ENCODE assay signal across 10 cellular contexts in the genomic region with DNA sequence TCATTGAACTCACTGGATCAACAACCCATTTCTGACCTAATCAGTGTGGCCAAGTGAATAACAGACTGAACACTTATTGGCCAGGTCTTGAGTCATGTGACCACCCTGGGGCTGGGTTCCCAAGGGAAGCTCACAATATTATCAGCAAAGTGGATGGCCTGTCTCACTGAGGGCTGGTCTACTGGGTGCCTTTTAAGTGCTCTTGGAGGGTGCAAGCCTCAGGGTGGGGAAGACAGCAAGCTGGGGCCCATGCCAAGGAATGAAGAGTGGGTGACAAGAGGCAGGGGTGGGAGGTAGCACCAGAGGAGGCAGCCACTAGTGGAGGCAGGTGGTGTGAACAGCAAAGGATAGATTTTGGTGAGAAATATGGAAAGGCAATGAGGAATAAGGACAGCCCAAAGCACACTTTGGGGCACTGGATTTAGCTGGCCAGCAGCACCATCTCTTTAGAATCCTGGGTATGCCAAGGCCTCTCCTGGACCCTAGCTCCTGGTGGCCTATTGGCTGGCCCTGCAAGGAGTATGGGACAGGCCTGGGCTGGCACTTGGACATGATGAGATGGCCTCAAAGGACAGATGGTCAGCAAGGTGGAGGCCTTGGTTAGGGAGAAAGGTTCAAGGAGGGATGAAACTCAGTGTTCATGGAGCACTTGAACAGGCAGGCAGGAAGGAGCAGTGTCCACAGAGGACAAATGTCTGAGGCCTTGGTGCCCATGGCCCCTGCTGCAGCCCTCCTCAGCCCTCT. TPM values are rescaled to one million over a fixed set of nuclear protein-coding genes. Genes with fewer than 3 reads are reported as not detected.
DNase-seq lines count a peak whose midpoint lies in the region; ATAC-seq and TF ChIP-seq lines count a peak whose summit lies in the region.
"Had no signal": no experiment of that assay in that cellular context is flagged by ENCODE, and none has a peak within 500 bp of the region (broad histone marks: within the 10 kb centered on the region; RNA-seq: fewer than 3 reads in every experiment).

No MANE protein-coding gene starts in this region.

- ATAC-seq in DND-41 (ENCODE audit: insufficient read depth, low read depth), result peak; percentile 8; the same call in 2 of the 3 replicates
- no peak for ATAC-seq in GM21717 (IDR thresholded peaks at IDR 0.05; ENCODE audit: unreplicated experiment)

- H3K79me2 ChIP-seq in DND-41 (ENCODE audit: insufficient read depth, low read length) (peaks cover 21% of the 10 kb centered on the region), osteoblast (ENCODE audit: insufficient read depth, low read length) (peaks cover 7% of the 10 kb centered on the region)

- H3K4me1 Mint-ChIP-seq in chondrocyte (ENCODE audit: low read depth), result peaks cover 5% of the 10 kb centered on the region

- H3K4me3 ChIP-seq in DND-41 (ENCODE audit: low read depth in 1 of 2, low read length in 2 of 2), result peak overlapping the region in 1 of 2 experiments; percentile 96; a peak in 1 of 4 replicates
- H3K4me3 ChIP-seq in NB4 (ENCODE audit: low read depth, low read length), result no peak overlapping the region
- no peak overlapping the region for H3K4me3 ChIP-seq in osteoblast (ENCODE audit: insufficient read depth, low read length)
- H3K4me3 ChIP-seq: hepatocyte had no signal

- no peaks in the 10 kb centered on the region for H3K27me3 Mint-ChIP-seq in chondrocyte (ENCODE audit: low read depth)

- no peaks in the 10 kb centered on the region for H3K27me3 ChIP-seq in DND-41 (ENCODE audit: insufficient read depth, low read length, poor library complexity)
- H3K27me3 ChIP-seq in osteoblast (ENCODE audit: insufficient read depth, low read length), result no peaks in the 10 kb centered on the region
- H3K27me3 ChIP-seq: hepatocyte, neutrophil had no signal

- H3K4me2 ChIP-seq in DND-41 (ENCODE audit: insufficient read depth, low read length) (peak overlapping the region; percentile 93), osteoblast (ENCODE audit: insufficient read depth, low read length) (no peak overlapping the region)

- no peak for TF ChIP-seq CTCF in DND-41 (IDR thresholded peaks at IDR 0.05; ENCODE audit: borderline replicate concordance, extremely low read depth, low read length, poor library complexity, severe bottlenecking)
- no peak for TF ChIP-seq CTCF in NB4 (IDR thresholded peaks at IDR 0.05; ENCODE audit: low read depth, low read length)
- no peak for TF ChIP-seq CTCF in chondrocyte (IDR thresholded peaks at IDR 0.05)
- no peak for TF ChIP-seq CTCF in osteoblast (IDR thresholded peaks at IDR 0.05; ENCODE audit: extremely low read depth, low read depth, low read length)

- no peak overlapping the region for H3K9ac ChIP-seq in DND-41 (ENCODE audit: low read depth, low read length)

- H3K9me3 Mint-ChIP-seq in chondrocyte (ENCODE audit: low read depth), result no peaks in the 10 kb centered on the region
- H3K9me3 Mint-ChIP-seq: activated B cell treated with CpG ODN at 0.5 μM for 24 hours had no signal

- TF ChIP-seq POLR2A in NB4 (IDR thresholded peaks at IDR 0.05; ENCODE audit: extremely low read depth, insufficient read length), result no peak

- DNase-seq in DND-41 (peak; percentile 30), NB4 (ENCODE audit: low read depth) (peak; percentile 21), chondrocyte (ENCODE audit: low spot score) (no peak), osteoblast (ENCODE audit: insufficient read length, low spot score, missing footprints) (peak; percentile 77), NCI-H345 treated with DMSO at 0.1 percent for 48 hours (lab: John Stamatoyannopoulos, UW; ENCODE audit: unreplicated experiment) (no peak), NCI-H446 treated with DMSO at 0.1 percent for 48 hours (lab: John Stamatoyannopoulos, UW) (no peak)
- DNase-seq: activated B cell treated with CpG ODN at 0.5 μM for 24 hours had no signal

- H3K36me3 Mint-ChIP-seq in chondrocyte (ENCODE audit: low read depth), result no peaks in the 10 kb centered on the region

- no peak overlapping the region for H3K4me3 Mint-ChIP-seq in chondrocyte (ENCODE audit: unreplicated experiment)

- H3K9me3 ChIP-seq in DND-41 (ENCODE audit: insufficient read depth, low read length, severe bottlenecking) (no peaks in the 10 kb centered on the region), osteoblast (ENCODE audit: low read depth, low read length) (no peaks in the 10 kb centered on the region)
- H3K9me3 ChIP-seq: neutrophil had no signal

- H3K36me3 ChIP-seq in DND-41 (ENCODE audit: insufficient read depth, low read length), result peaks cover 16% of the 10 kb centered on the region; the same call in 1 of the 2 replicates
- H3K36me3 ChIP-seq in osteoblast (ENCODE audit: insufficient read depth, low read length), result no peaks in the 10 kb centered on the region
- H3K36me3 ChIP-seq: neutrophil had no signal

- H3K27ac Mint-ChIP-seq in chondrocyte (ENCODE audit: unreplicated experiment), result peak overlapping the region; percentile 52
- H3K27ac Mint-ChIP-seq: activated B cell treated with CpG ODN at 0.5 μM for 24 hours had no signal

- H2AFZ ChIP-seq in DND-41 (ENCODE audit: low read depth, low read length), result no peak overlapping the region
- H2AFZ ChIP-seq in osteoblast (ENCODE audit: low read length), result no peak overlapping the region
- H2AFZ ChIP-seq: hepatocyte had no signal

- H4K20me1 ChIP-seq in DND-41 (ENCODE audit: insufficient read depth, low read length) (peaks cover 27% of the 10 kb centered on the region), osteoblast (ENCODE audit: insufficient read depth, low read length) (peaks cover 4% of the 10 kb centered on the region)

- H3K27ac ChIP-seq in DND-41 (ENCODE audit: low read length) (no peak overlapping the region), osteoblast (ENCODE audit: low read depth, low read length) (no peak overlapping the region)
- H3K27ac ChIP-seq: neutrophil had no signal

- H3K4me1 ChIP-seq in DND-41 (ENCODE audit: insufficient read depth, low read length) (peaks cover 30% of the 10 kb centered on the region), osteoblast (ENCODE audit: insufficient read depth, low read length) (peaks cover 14% of the 10 kb centered on the region)

RNA-seq across cellular contexts. Expression of a gene that starts 34.2 kb away (rescaled TPM):
- total RNA-seq in chondrocyte (21.6 to 25.9 TPM (median 22.7 TPM) in 3 replicates), osteoblast (10.5 and 11.8 TPM in 2 replicates)

Comparison
In these comparisons a context has a peak if more than half of its experiments do, and no peak if none do; other contexts are left out.
1. DNase-seq: peak in DND-41 (single experiment), NB4 (single experiment) and osteoblast (single experiment); none in chondrocyte (single experiment), NCI-H345 treated with DMSO at 0.1 percent for 48 hours (single experiment) and NCI-H446 treated with DMSO at 0.1 percent for 48 hours (single experiment).